ENCODE assay signal across 8 cellular contexts in genomic region chr1:1597275-1597930, GRCh38. TPM values are rescaled to one million over a fixed set of nuclear protein-coding genes. Genes with fewer than 3 reads are reported as not detected.
DNase-seq lines count a peak whose midpoint lies in the region; ATAC-seq and TF ChIP-seq lines count a peak whose summit lies in the region.

No MANE protein-coding gene starts in this region.

- no peak overlapping the region for H3K27ac Mint-ChIP-seq in Calu3 (ENCODE audit: unreplicated experiment)

- H3K9me3 ChIP-seq in mesenchymal stem cell (ENCODE audit: control insufficient read depth, low read length): no peaks in the 10 kb centered on the region

- H2AK5ac ChIP-seq in mesenchymal stem cell (ENCODE audit: low read length, severe bottlenecking): no peak overlapping the region

- H4K91ac ChIP-seq in mesenchymal stem cell (ENCODE audit: low read length): no peak overlapping the region

- no peaks in the 10 kb centered on the region for H3K9me3 Mint-ChIP-seq in Calu3 (ENCODE audit: low read depth, unreplicated experiment)

- peaks cover 63 to 64% of the 10 kb centered on the region in 2 experiments for H3K27me3 ChIP-seq in mesenchymal stem cell (ENCODE audit: control insufficient read depth in 1 of 2, insufficient read depth in 1 of 2, low read length in 2 of 2)

- H2BK120ac ChIP-seq in mesenchymal stem cell (ENCODE audit: low read depth, low read length): no peak overlapping the region

- peak overlapping the region in 1 of 2 experiments; percentile 14 for H3K23ac ChIP-seq in mesenchymal stem cell (ENCODE audit: low read length in 2 of 2)

- CTCF ChIA-PET in Calu3 (lab: Charles Lee): interaction anchor here (0.5 kb wide), 1 partner anchor 312 kb away, joined by 3 read pairs; no protein-coding TSS in a partner anchor

- ATAC-seq in HG03565 (IDR thresholded peaks at IDR 0.05; ENCODE audit: unreplicated experiment) (no peak), GM18511 (IDR thresholded peaks at IDR 0.05; ENCODE audit: unreplicated experiment) (no peak)

- H3K36me3 Mint-ChIP-seq in Calu3 (ENCODE audit: insufficient read depth, unreplicated experiment): peaks cover 8% of the 10 kb centered on the region

- peaks cover 0 to 3% of the 10 kb centered on the region in 2 experiments for H3K36me3 ChIP-seq in mesenchymal stem cell (ENCODE audit: control insufficient read depth in 1 of 2, insufficient read depth in 2 of 2, low read depth in 1 of 2, low read length in 2 of 2)

- intact Hi-C loops in Calu3 (cut with micrococcal nuclease; ENCODE audit: unreplicated experiment): no loop called here

- in situ Hi-C loops in astrocyte of the spinal cord (cut with HindIII; ENCODE audit: low sequenced_read_pairs): no loop called here

- no peak overlapping the region for H2BK12ac ChIP-seq in mesenchymal stem cell (ENCODE audit: low read length in 2 of 2)

- no peak overlapping the region for H4K8ac ChIP-seq in mesenchymal stem cell (ENCODE audit: low read length)

- peak overlapping the region in 1 of 2 experiments; percentile 11 for H3K18ac ChIP-seq in mesenchymal stem cell (ENCODE audit: low read depth in 1 of 2, low read length in 2 of 2)

- no peak overlapping the region for H2BK15ac ChIP-seq in mesenchymal stem cell (ENCODE audit: low read depth, poor library complexity, severe bottlenecking)

- BruUV-seq in Calu3 (replicated peaks; lab: Mats Ljungman, UMichigan): no TSS peak

- H3K4me2 ChIP-seq in mesenchymal stem cell (ENCODE audit: low read length, poor library complexity, severe bottlenecking): peak overlapping the region; percentile 42

- H3K27ac ChIP-seq in mesenchymal stem cell (ENCODE audit: low read length, poor library complexity, severe bottlenecking): no peak overlapping the region

- H3K4me1 Mint-ChIP-seq in Calu3 (ENCODE audit: low read depth, unreplicated experiment): no peaks in the 10 kb centered on the region

- H3K79me1 ChIP-seq in mesenchymal stem cell (replicated peaks; ENCODE audit: low read length, poor library complexity, severe bottlenecking): no peaks in the 10 kb centered on the region

- H3K9ac ChIP-seq in mesenchymal stem cell (ENCODE audit: low read length): no peak overlapping the region

- no peak overlapping the region for H2AFZ ChIP-seq in mesenchymal stem cell (ENCODE audit: low read depth, low read length)

- peak; percentile 19 for TF ChIP-seq CTCF in Calu3 (IDR thresholded peaks at IDR 0.05; ENCODE audit: unreplicated experiment)
- peak; percentile 46 for TF ChIP-seq CTCF in astrocyte of the spinal cord (IDR thresholded peaks at IDR 0.05; ENCODE audit: low read depth, low read length)

- H3K4me3 ChIP-seq in astrocyte of the spinal cord (ENCODE audit: low read depth, low read length): no peak overlapping the region
- H3K4me3 ChIP-seq in mesenchymal stem cell (ENCODE audit: insufficient read depth in 1 of 2, low read depth in 1 of 2, low read length in 2 of 2): peak overlapping the region in 1 of 2 experiments; percentile 29

- H3K14ac ChIP-seq in mesenchymal stem cell (ENCODE audit: low read length in 2 of 2): no peak overlapping the region

- H3K4ac ChIP-seq in mesenchymal stem cell (ENCODE audit: low read depth in 1 of 2, low read length in 2 of 2): no peak overlapping the region

- no peaks in the 10 kb centered on the region for H3K27me3 Mint-ChIP-seq in Calu3 (ENCODE audit: unreplicated experiment)

- 38% methylated on average over 12 of the region's 16 CpGs for WGBS in mesenchymal stem cell

- peak; percentile 24 for DNase-seq in Calu3
- DNase-seq in HT-29 (ENCODE audit: low spot score): peak; percentile 41
- DNase-seq in astrocyte of the spinal cord (ENCODE audit: low read depth, low spot score): no peak
- no peak for DNase-seq in mesenchymal stem cell
- DNase-seq in SK-N-DZ (ENCODE audit: low spot score): no peak
- no peak for DNase-seq in activated gamma-delta T cell (lab: John Stamatoyannopoulos, UW)

- H3K4me3 Mint-ChIP-seq in Calu3 (ENCODE audit: low read depth, unreplicated experiment): peak overlapping the region; percentile 19

- no peak overlapping the region for H2BK5ac ChIP-seq in mesenchymal stem cell (ENCODE audit: low read depth, low read length, poor library complexity, severe bottlenecking)

- peaks cover 36% of the 10 kb centered on the region for H3K4me1 ChIP-seq in mesenchymal stem cell (ENCODE audit: control insufficient read depth, insufficient read depth, low read depth, low read length)

RNA-seq across cellular contexts. Expression of gene FNDC10, which starts 2.5 kb away (rescaled TPM):
- 3.5 and 4.7 TPM in 2 replicates for total RNA-seq in Calu3 (2022)
- total RNA-seq in HT-29 (2014; rRNA removed; shearing (Covaris generic)): not detected in 2 replicates
- polyA plus RNA-seq in mesenchymal stem cell (2013, experiment 1 of 2): 7.2 TPM
- polyA plus RNA-seq in mesenchymal stem cell (2013, experiment 2 of 2): 7.8 TPM
- polyA plus RNA-seq in SK-N-DZ (2014; cell fraction: cytosol; rRNA removed): 8.9 and 9.8 TPM in 2 replicates
- 2.3 and 3.7 TPM in 2 replicates for polyA plus RNA-seq in SK-N-DZ (2014; cell fraction: nucleus; rRNA removed)

RNA-seq across cellular contexts. Expression of gene MIB2, which starts 17.9 kb away (rescaled TPM):
- total RNA-seq in Calu3 (2022): 50.0 and 50.3 TPM in 2 replicates
- total RNA-seq in HT-29 (2014; rRNA removed; shearing (Covaris generic)): 65.3 and 89.0 TPM in 2 replicates
- polyA plus RNA-seq in mesenchymal stem cell (2013, experiment 1 of 2): 33.5 TPM
- polyA plus RNA-seq in mesenchymal stem cell (2013, experiment 2 of 2): 35.8 TPM
- 11.4 and 23.4 TPM in 2 replicates for polyA plus RNA-seq in SK-N-DZ (2014; cell fraction: cytosol; rRNA removed)
- 256 and 330 TPM in 2 replicates for polyA plus RNA-seq in SK-N-DZ (2014; cell fraction: nucleus; rRNA removed)

RNA-seq across cellular contexts. Expression of gene SSU72, which starts 22.7 kb away (rescaled TPM):
- 105 and 117 TPM in 2 replicates for total RNA-seq in Calu3 (2022)
- total RNA-seq in HT-29 (2014; rRNA removed; shearing (Covaris generic)): 140 and 148 TPM in 2 replicates
- 139 TPM for polyA plus RNA-seq in mesenchymal stem cell (2013, experiment 1 of 2)
- polyA plus RNA-seq in mesenchymal stem cell (2013, experiment 2 of 2): 138 TPM
- 44.7 and 45.3 TPM in 2 replicates for polyA plus RNA-seq in SK-N-DZ (2014; cell fraction: cytosol; rRNA removed)
- 42.9 and 49.5 TPM in 2 replicates for polyA plus RNA-seq in SK-N-DZ (2014; cell fraction: nucleus; rRNA removed)

RNA-seq across cellular contexts. Expression of gene MMP23B, which starts 34.6 kb away (rescaled TPM):
- 1.6 and 1.9 TPM in 2 replicates for total RNA-seq in Calu3 (2022)
- total RNA-seq in HT-29 (2014; rRNA removed; shearing (Covaris generic)): 0.10 and 1.3 TPM in 2 replicates
- 24.2 TPM for polyA plus RNA-seq in mesenchymal stem cell (2013, experiment 1 of 2)
- 26.9 TPM for polyA plus RNA-seq in mesenchymal stem cell (2013, experiment 2 of 2)
- 0.24 and 0.73 TPM in 2 replicates for polyA plus RNA-seq in SK-N-DZ (2014; cell fraction: cytosol; rRNA removed)
- 12.9 and 25.9 TPM in 2 replicates for polyA plus RNA-seq in SK-N-DZ (2014; cell fraction: nucleus; rRNA removed)

RNA-seq across cellular contexts. Expression of gene TMEM240, which starts 57.0 kb away (rescaled TPM):
- 5.0 and 5.1 TPM in 2 replicates for total RNA-seq in Calu3 (2022)
- total RNA-seq in HT-29 (2014; rRNA removed; shearing (Covaris generic)): 1.4 and 2.4 TPM in 2 replicates
- 3.3 TPM for polyA plus RNA-seq in mesenchymal stem cell (2013, experiment 1 of 2)
- polyA plus RNA-seq in mesenchymal stem cell (2013, experiment 2 of 2): 3.3 TPM
- 3.2 and 10.5 TPM in 2 replicates for polyA plus RNA-seq in SK-N-DZ (2014; cell fraction: cytosol; rRNA removed)
- 21.7 and 25.4 TPM in 2 replicates for polyA plus RNA-seq in SK-N-DZ (2014; cell fraction: nucleus; rRNA removed)

Comparison
In these comparisons a context has a peak if more than half of its experiments do, and no peak if none do; other contexts are left out.
1. DNase-seq: peak in Calu3 (single experiment) and HT-29 (single experiment); none in astrocyte of the spinal cord (single experiment), mesenchymal stem cell (single experiment), SK-N-DZ (single experiment) and activated gamma-delta T cell (single experiment).